8 cellular contexts compared by ENCODE assay signal in the genomic region with DNA sequence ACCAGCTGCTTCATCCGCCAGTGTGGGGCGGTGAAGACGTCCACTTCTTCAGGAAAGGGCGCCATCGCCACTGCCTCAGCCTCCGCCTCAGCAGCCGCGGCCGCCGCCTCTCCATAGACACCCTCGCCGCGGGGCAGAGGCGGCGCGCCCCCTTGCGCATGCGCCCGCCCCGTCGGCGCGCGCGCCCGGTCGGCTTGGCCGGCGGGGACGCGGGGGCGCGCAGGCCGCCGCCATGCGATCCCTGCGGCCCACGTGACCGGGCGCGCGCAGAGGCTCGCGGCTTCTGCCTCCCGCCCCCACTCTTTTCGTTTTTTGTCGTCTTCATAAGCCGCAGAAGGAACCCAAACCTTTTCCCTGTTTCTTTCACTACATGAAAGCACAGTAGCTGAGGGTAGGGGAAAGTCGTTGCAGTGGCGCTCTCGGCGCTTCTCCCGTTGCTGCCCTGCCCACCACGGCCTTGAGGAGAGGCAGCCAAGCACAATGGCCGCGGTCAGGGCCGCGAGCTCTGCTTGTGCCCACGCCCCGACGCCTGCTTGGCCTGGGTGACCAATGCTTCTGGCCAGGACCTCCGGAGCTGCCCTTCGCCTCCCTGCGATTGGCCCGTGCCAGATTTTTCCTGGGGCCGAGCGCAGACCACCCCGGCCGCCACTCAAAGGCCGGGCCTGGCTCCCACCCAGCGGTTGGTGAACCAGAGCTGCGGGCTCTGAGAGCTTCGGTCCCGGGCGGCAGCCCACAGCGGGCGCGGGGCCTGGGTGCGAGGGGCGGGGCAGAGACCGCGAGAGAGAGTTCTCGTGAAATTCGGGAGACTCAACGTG. TPM values are rescaled to one million over a fixed set of nuclear protein-coding genes. Genes with fewer than 3 reads are reported as not detected.
DNase-seq lines count a peak whose midpoint lies in the region; ATAC-seq and TF ChIP-seq lines count a peak whose summit lies in the region.

A gene with protein sequence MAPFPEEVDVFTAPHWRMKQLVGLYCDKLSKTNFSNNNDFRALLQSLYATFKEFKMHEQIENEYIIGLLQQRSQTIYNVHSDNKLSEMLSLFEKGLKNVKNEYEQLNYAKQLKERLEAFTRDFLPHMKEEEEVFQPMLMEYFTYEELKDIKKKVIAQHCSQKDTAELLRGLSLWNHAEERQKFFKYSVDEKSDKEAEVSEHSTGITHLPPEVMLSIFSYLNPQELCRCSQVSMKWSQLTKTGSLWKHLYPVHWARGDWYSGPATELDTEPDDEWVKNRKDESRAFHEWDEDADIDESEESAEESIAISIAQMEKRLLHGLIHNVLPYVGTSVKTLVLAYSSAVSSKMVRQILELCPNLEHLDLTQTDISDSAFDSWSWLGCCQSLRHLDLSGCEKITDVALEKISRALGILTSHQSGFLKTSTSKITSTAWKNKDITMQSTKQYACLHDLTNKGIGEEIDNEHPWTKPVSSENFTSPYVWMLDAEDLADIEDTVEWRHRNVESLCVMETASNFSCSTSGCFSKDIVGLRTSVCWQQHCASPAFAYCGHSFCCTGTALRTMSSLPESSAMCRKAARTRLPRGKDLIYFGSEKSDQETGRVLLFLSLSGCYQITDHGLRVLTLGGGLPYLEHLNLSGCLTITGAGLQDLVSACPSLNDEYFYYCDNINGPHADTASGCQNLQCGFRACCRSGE (minus strand): TSS at position 135 of the 815 bp plus-strand sequence. CDS start 70 bp downstream, at position 65.

- H3K27ac ChIP-seq in adrenal gland (peak within 1 kb of the TSS; percentile 99 to 100 (median 99)), psoas muscle (peak within 1 kb of the TSS; percentile 100), urinary bladder (ENCODE audit: low read depth) (peak within 1 kb of the TSS; percentile 97)

- intact Hi-C loops in adrenal gland (cut with DNase I) (loop anchor here in 1 of 2 donors (10.0 kb wide), 1 partner anchor 421 kb away; no protein-coding TSS in a partner anchor), left cardiac atrium (cut with DNase I) (no loop called here), psoas muscle (cut with DNase I) (loop anchor here (2.0 to 10.0 kb wide), 5 partner anchors 177 to 821 kb away; a partner anchor contains a TSS)

- WGBS in adrenal gland, 4 donors: 0 to 4% (median 2%) methylated on average over 26 to 85 of the region's 85 CpGs
- WGBS in psoas muscle, 3 donors: 1 to 3% (median 2%) methylated on average over 64 to 85 of the region's 85 CpGs
- 2% methylated on average over 85 of the region's 85 CpGs for WGBS in urinary bladder

- H3K4me1 ChIP-seq in adrenal gland (replicated peaks in 1 of 2) (peaks cover 33 to 56% of the 10 kb centered on the region in 2 donors), psoas muscle (peaks cover 31% of the 10 kb centered on the region), urinary bladder (ENCODE audit: insufficient read depth) (no peaks in the 10 kb centered on the region)

- DNase-seq in NCI-H1092 (lab: John Stamatoyannopoulos, UW): peak; percentile 71
- peak; percentile 69 to 89 (median 74) for DNase-seq in T-helper 1 cell
- DNase-seq in adrenal gland: peak; percentile 75 to 86 (median 84)
- peak; percentile 83 for DNase-seq in left cardiac atrium
- DNase-seq in psoas muscle: peak; percentile 84 to 90

- H3K9me3 ChIP-seq in adrenal gland (replicated peaks in 1 of 3) (no peaks in the 10 kb centered on the region), psoas muscle (no peaks in the 10 kb centered on the region)

- H3K4me3 ChIP-seq in GM12875 (ENCODE audit: low read depth, low read length) (peak within 1 kb of the TSS; percentile 90), adrenal gland (peak within 1 kb of the TSS; percentile 58 to 93 (median 76)), psoas muscle (peak within 1 kb of the TSS; percentile 83), urinary bladder (ENCODE audit: low read depth, low read length) (peak within 1 kb of the TSS; percentile 89)

- H3K36me3 ChIP-seq in adrenal gland (replicated peaks in 1 of 2): no peaks in the 10 kb centered on the region
- no peaks in the 10 kb centered on the region for H3K36me3 ChIP-seq in psoas muscle (ENCODE audit: insufficient read depth in 1 of 2, low read depth in 1 of 2)
- H3K36me3 ChIP-seq in urinary bladder (ENCODE audit: insufficient read depth): no peaks in the 10 kb centered on the region

- peak; percentile 80 to 92 for TF ChIP-seq POLR2A in adrenal gland (IDR thresholded peaks at IDR 0.05)

- no peaks in the 10 kb centered on the region for H3K27me3 ChIP-seq in adrenal gland
- no peaks in the 10 kb centered on the region for H3K27me3 ChIP-seq in psoas muscle (ENCODE audit: insufficient read depth in 3 of 3, low read length in 2 of 3)

- TF ChIP-seq CTCF in GM12875 (IDR thresholded peaks at IDR 0.05; ENCODE audit: borderline replicate concordance, insufficient read depth, low read depth, low read length) (no peak), adrenal gland (IDR thresholded peaks at IDR 0.05) (peak in 1 of 6 experiments; percentile 8), psoas muscle (IDR thresholded peaks at IDR 0.05) (no peak)

- ATAC-seq in HG02610 (IDR thresholded peaks at IDR 0.05; ENCODE audit: unreplicated experiment) (peak; percentile 63), left cardiac atrium (peak; percentile 87 to 94), psoas muscle (peak; percentile 93 to 94 (median 93))

RNA-seq across cellular contexts. Expression of the gene that starts here (rescaled TPM):
- 100 to 1,000 TPM in 5 of 8 donors, 10 to 100 TPM in 3; 73.9 to 141 (median 113) TPM for total RNA-seq in adrenal gland
- 100 to 1,000 TPM in 1 of 3 donors, 10 to 100 TPM in 2; 42.8 to 159 (median 50.9) TPM for polyA plus RNA-seq in adrenal gland
- total RNA-seq in left cardiac atrium: 10 to 100 TPM; 69.1 to 71.0 TPM
- 10 to 100 TPM; 53.9 to 91.2 (median 67.9) TPM for total RNA-seq in psoas muscle
- polyA plus RNA-seq in psoas muscle: 10 to 100 TPM; 46.1 to 68.5 (median 49.1) TPM
- total RNA-seq in urinary bladder: 211 TPM
- polyA plus RNA-seq in urinary bladder: 75.3 TPM

Comparison
In these comparisons a context has a peak if more than half of its experiments do, and no peak if none do; other contexts are left out.
1. Peak in every context shown above with its lines: DNase-seq, ATAC-seq, H3K4me3 ChIP-seq and H3K27ac ChIP-seq.
2. intact Hi-C loops: an anchor here in psoas muscle (2.0 to 10.0 kb wide); none called in left cardiac atrium.